Comparison of ENCODE assay signal across 29 cellular contexts in the genomic region with DNA sequence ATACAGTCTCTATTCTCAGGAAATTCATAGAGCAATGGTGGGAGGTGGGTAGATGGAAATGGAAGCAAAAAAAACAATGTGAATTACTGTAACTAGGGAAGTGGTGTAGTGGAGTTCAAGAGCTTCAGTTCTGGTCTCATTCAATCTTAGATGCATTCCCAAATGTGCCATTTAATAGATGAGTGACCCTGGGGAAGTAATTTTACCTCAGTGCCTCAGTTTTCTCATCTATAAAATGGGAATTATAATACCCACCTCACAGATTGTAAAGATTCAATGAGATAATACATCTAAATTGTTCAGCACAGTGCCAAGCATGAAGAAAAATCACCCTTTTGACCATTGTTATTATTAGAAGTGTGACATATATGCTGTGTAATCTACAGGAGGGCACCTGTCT.
"Had no signal": no experiment of that assay in that cellular context is flagged by ENCODE, and none has a peak within 500 bp of the region (broad histone marks: within the 10 kb centered on the region; RNA-seq: fewer than 3 reads in every experiment).

No MANE protein-coding gene starts in this region.

- H3K27me3 ChIP-seq: colonic mucosa, dorsolateral prefrontal cortex, esophagus muscularis mucosa, esophagus squamous epithelium, foreskin keratinocyte, gastrocnemius medialis, gastroesophageal sphincter, heart left ventricle, heart right ventricle had no signal

- H3K9me3 ChIP-seq: colonic mucosa, esophagus muscularis mucosa, esophagus squamous epithelium, gastrocnemius medialis, gastroesophageal sphincter, heart left ventricle, heart right ventricle had no signal

- H3K4me3 ChIP-seq: colonic mucosa, coronary artery, dorsolateral prefrontal cortex, esophagus muscularis mucosa, esophagus squamous epithelium, gastrocnemius medialis, gastroesophageal sphincter, heart left ventricle, heart right ventricle had no signal

- H3K4me1 ChIP-seq: colonic mucosa had no signal

- H3K4me3 Mint-ChIP-seq: dendritic cell treated with granulocyte-macrophage colony-stimulating factor and Interleukin-4, amounts not matched to agents 40 ng/mL and 50 ng/mL, for 4 days; effector memory CD8-positive, alpha-beta T cell; endodermal cell had no signal

- ATAC-seq: effector memory CD8-positive, alpha-beta T cell; esophagus mucosa; foreskin keratinocyte; gastrocnemius medialis; gastroesophageal sphincter; heart left ventricle; heart right ventricle had no signal

- H3K27ac ChIP-seq: colonic mucosa, coronary artery, dorsolateral prefrontal cortex, epithelial cell of prostate, esophagus muscularis mucosa, esophagus squamous epithelium, foreskin keratinocyte, gastrocnemius medialis, gastroesophageal sphincter, heart left ventricle, heart right ventricle had no signal

- H3K36me3 ChIP-seq: colonic mucosa, esophagus muscularis mucosa, esophagus squamous epithelium, gastrocnemius medialis, gastroesophageal sphincter, heart left ventricle, heart right ventricle had no signal

- FAIRE-seq: colon, endometrium, endothelial cell of umbilical vein, frontal cortex had no signal

- H3K4me1 Mint-ChIP-seq: endodermal cell had no signal

- H3K27me3 Mint-ChIP-seq: dendritic cell treated with granulocyte-macrophage colony-stimulating factor and Interleukin-4, amounts not matched to agents 40 ng/mL and 50 ng/mL, for 4 days had no signal

- H3K27ac Mint-ChIP-seq: dendritic cell treated with granulocyte-macrophage colony-stimulating factor and Interleukin-4, amounts not matched to agents 40 ng/mL and 50 ng/mL, for 4 days; effector memory CD8-positive, alpha-beta T cell; endodermal cell had no signal

- DNase-seq: colonic mucosa; cortex of kidney; dermis blood vessel endothelial cell; dorsolateral prefrontal cortex; effector CD4-positive, alpha-beta T cell; effector CD8-positive, alpha-beta T cell; effector memory CD4-positive, alpha-beta T cell; effector memory CD8-positive, alpha-beta T cell; endodermal cell; erythroblast; esophagus squamous epithelium; foreskin fibroblast; foreskin keratinocyte; foreskin melanocyte; gastrocnemius medialis; glutamatergic neuron; head of caudate nucleus; heart left ventricle; heart right ventricle had no signal
